Comparison of ENCODE assay signal across 8 cellular contexts in the genomic region with DNA sequence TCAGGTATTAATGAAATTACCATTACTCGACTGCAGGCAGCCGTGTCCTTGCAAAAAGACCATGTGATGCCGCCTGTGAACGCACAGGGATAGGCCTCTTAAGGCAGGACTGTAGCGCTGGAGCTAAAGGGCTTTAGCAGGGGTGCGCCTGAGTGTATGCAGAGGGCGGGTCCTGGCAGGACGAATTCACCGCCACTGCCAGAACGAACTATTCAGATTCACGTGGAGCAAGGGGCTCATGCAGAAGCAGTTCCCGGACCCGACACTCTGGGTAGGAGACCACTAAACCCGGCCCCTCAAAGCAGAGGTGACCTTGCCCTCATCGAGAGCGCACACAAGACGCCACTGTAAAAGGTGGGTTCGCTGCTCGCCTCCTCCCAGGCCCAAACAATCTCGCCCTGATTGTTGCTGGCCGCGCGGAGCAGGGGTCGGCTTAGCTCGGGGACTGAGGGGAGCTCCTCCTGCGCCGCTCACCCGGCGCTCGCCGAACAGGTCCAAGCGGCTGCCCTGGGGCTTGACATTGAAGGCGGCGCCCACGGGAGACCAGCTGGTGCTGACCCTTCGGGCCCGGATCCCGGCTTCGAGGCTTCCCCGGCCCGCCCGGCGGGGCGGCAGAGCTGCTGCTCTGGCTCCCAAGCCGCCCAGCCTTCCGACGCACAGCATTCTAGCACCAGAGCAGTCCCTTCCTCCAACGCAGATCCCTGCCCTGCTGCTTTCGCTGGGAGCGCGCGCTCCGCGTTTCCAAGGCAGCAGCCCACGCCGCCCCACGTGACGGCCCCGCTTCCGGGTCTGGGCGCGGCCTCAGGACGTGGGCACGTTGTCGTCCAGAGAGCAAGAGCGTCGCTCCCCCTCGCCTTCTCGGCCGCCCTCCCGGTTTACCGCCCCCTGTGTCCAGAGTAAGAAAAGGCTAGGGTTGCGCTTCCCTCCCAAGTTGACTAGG. TPM values are rescaled to one million over a fixed set of nuclear protein-coding genes. Genes with fewer than 3 reads are reported as not detected.
DNase-seq lines count a peak whose midpoint lies in the region; TF ChIP-seq lines count a peak whose summit lies in the region.

A gene (minus strand): TSS at position 743 of the 940 bp plus-strand sequence. CDS start 80 bp downstream, at position 663.

- H3K27me3 ChIP-seq in NT2/D1 (ENCODE audit: insufficient read depth, insufficient read length) (no peaks in the 10 kb centered on the region), endodermal cell (ENCODE audit: control insufficient read depth, insufficient read depth, low read length, poor library complexity, severe bottlenecking) (no peaks in the 10 kb centered on the region)

- H3K4me1 Mint-ChIP-seq in endodermal cell: peaks cover 13% of the 10 kb centered on the region

- DNase-seq in Caki2 (ENCODE audit: low read depth): peak; percentile 91
- DNase-seq in GM20000 (ENCODE audit: low spot score): peak; percentile 95
- DNase-seq in HT-29 (ENCODE audit: low spot score): peak; percentile 99
- peak; percentile 87 for DNase-seq in NT2/D1 (ENCODE audit: low read depth, low spot score)
- peak; percentile 63 for DNase-seq in activated CD8-positive, alpha-beta memory T cell treated with anti-CD3 and anti-CD28 coated beads, Interleukin-2, amount 50 U/mL, for 1 hour (ENCODE audit: extremely low read depth)
- peak; percentile 98 for DNase-seq in endodermal cell
- peak; percentile 97 for DNase-seq in mesenteric fat pad (ENCODE audit: low spot score)
- peak; percentile 91 for DNase-seq in stimulated activated CD8-positive, alpha-beta memory T cell treated with anti-CD3 and anti-CD28 coated beads, Interleukin-15, amount 100 ng/mL, for 24 hours (ENCODE audit: low read depth)

- no peaks in the 10 kb centered on the region for H3K9me3 ChIP-seq in NT2/D1 (ENCODE audit: insufficient read depth, low read length)
- no peaks in the 10 kb centered on the region for H3K9me3 ChIP-seq in endodermal cell (ENCODE audit: control insufficient read depth, low read length)

- peak; percentile 71 for TF ChIP-seq CTCF in GM20000 (IDR thresholded peaks at IDR 0.05; ENCODE audit: extremely low read depth, missing control alignments)
- TF ChIP-seq CTCF in endodermal cell (conservative IDR thresholded peaks at IDR 0.05): peak; percentile 80

- H3K9ac ChIP-seq in NT2/D1 (ENCODE audit: insufficient read length, low read depth): peak within 1 kb of the TSS; percentile 89
- H3K9ac ChIP-seq in endodermal cell (ENCODE audit: extremely low read depth, low read length, poor library complexity, severe bottlenecking): peak within 1 kb of the TSS; percentile 82

- H3K36me3 ChIP-seq in NT2/D1 (ENCODE audit: insufficient read depth, insufficient read length, low read length): peaks cover 11% of the 10 kb centered on the region
- peaks cover 9% of the 10 kb centered on the region for H3K36me3 ChIP-seq in endodermal cell (ENCODE audit: control insufficient read depth, insufficient read depth, low read length)

- H3K4me3 Mint-ChIP-seq in endodermal cell: peak within 1 kb of the TSS; percentile 78

- H3K9me3 Mint-ChIP-seq in endodermal cell: no peaks in the 10 kb centered on the region

- H3K27ac ChIP-seq in endodermal cell (ENCODE audit: low read depth, low read length): peak within 1 kb of the TSS; percentile 88

- peak within 1 kb of the TSS; percentile 86 for H3K27ac Mint-ChIP-seq in endodermal cell

- H3K4me3 ChIP-seq in NT2/D1 (ENCODE audit: insufficient read length, low read depth) (peak within 1 kb of the TSS; percentile 90), endodermal cell (ENCODE audit: low read length) (peak within 1 kb of the TSS; percentile 97)

- H3K4me1 ChIP-seq in NT2/D1 (ENCODE audit: insufficient read depth, insufficient read length) (no peaks in the 10 kb centered on the region), endodermal cell (ENCODE audit: control insufficient read depth, insufficient read depth, low read length) (no peaks in the 10 kb centered on the region)

- H3K36me3 Mint-ChIP-seq in endodermal cell (ENCODE audit: low read depth): peaks cover 5% of the 10 kb centered on the region

- H3K27me3 Mint-ChIP-seq in endodermal cell (ENCODE audit: insufficient read depth): no peaks in the 10 kb centered on the region

- in situ Hi-C loops in Caki2 (cut with HindIII; ENCODE audit: low pct_unique_long_range_greater_than_20kb, low sequenced_read_pairs): no loop called here

- WGBS in endodermal cell (ENCODE audit: insufficient coverage in 1 of 2, insufficient read length in 1 of 2), 2 experiments: 0 to 2% methylated on average over 16 to 73 of the region's 73 CpGs

RNA-seq across cellular contexts. Expression of the gene that starts here (rescaled TPM):
- total RNA-seq in Caki2 (2014; rRNA removed; shearing (Covaris generic); ENCODE audit: low replicate concordance): 14.7 and 52.0 TPM in 2 replicates
- total RNA-seq in HT-29 (2014; rRNA removed; shearing (Covaris generic)): 33.1 and 48.6 TPM in 2 replicates
- total RNA-seq in endodermal cell (10 to 100 TPM; 23.1 to 23.9 TPM), mesenteric fat pad (9.9 TPM)
- 16.4 TPM for polyA plus RNA-seq in endodermal cell (2013, experiment 1 of 2)
- polyA plus RNA-seq in endodermal cell (2013, experiment 2 of 2): 17.6 TPM

Comparison
In these comparisons a context has a peak if more than half of its experiments do, and no peak if none do; other contexts are left out.
1. Peak in every context shown above with its lines: DNase-seq, H3K4me3 ChIP-seq and H3K27ac ChIP-seq.